In the genomic region with DNA sequence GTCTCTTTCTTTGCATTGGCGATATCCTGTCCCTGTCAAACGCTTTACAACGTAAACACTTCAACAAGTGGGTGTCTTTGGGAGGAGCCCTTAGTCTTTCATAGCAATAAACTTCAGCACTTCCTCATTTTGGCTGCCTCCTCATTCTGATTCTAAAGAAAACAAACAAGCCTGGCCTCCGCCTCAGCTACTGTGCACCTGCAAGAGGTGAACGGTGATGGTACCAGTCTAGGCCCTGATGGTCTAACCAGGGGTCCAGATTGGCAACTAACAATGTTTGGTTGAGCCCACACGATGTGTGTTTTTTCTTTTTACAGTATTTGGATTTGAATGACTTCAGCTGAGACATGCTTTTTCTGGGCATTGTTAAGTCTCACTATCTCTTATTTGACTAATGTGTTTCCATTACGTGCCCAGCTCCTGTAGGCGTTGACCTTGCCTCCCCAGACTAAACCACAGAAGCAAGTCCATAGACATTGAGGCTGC, we compare ENCODE assay signal across 8 cellular contexts. TPM values are rescaled to one million over a fixed set of nuclear protein-coding genes. Genes with fewer than 3 reads are reported as not detected.
DNase-seq lines count a peak whose midpoint lies in the region; ATAC-seq and TF ChIP-seq lines count a peak whose summit lies in the region.

No MANE protein-coding gene starts in this region.

- ATAC-seq in GM18868 (IDR thresholded peaks at IDR 0.05; ENCODE audit: unreplicated experiment) (peak; percentile 98), HG02798 (IDR thresholded peaks at IDR 0.05; ENCODE audit: poor library complexity, unreplicated experiment) (peak; percentile 95), aorta (ENCODE audit: low FRiP score) (no peak)

- no peak overlapping the region for H3K27ac Mint-ChIP-seq in HFFc6

- no peaks in the 10 kb centered on the region for H3K27me3 ChIP-seq in aorta (ENCODE audit: control insufficient read depth in 1 of 2, insufficient read depth in 2 of 2, low read length in 1 of 2)

- no peaks in the 10 kb centered on the region for H3K9me3 Mint-ChIP-seq in HFFc6

- no peaks in the 10 kb centered on the region for H3K4me1 Mint-ChIP-seq in HFFc6 (ENCODE audit: low read depth)

- intact Hi-C loops in aorta (cut with DNase I): no loop called here

- H3K4me1 ChIP-seq in aorta (ENCODE audit: control insufficient read depth in 1 of 2, insufficient read depth in 2 of 2, low read length in 2 of 2): no peaks in the 10 kb centered on the region

- H3K27me3 Mint-ChIP-seq in HFFc6 (ENCODE audit: insufficient read depth): peaks cover 12% of the 10 kb centered on the region; the same call in 1 of the 2 replicates

- H3K4me3 Mint-ChIP-seq in HFFc6: no peak overlapping the region

- WGBS in aorta, 2 donors: 60 to 62% methylated on average over 8 of the region's 8 CpGs

- DNase-seq in NCI-H774 (lab: John Stamatoyannopoulos, UW): peak; percentile 15
- peak; percentile 16 for DNase-seq in central memory CD4-positive, alpha-beta T cell
- no peak for DNase-seq in cerebellar nuclear complex (lab: John Stamatoyannopoulos, UW)
- DNase-seq in HFFc6: no peak
- no peak for DNase-seq in cerebellar cortex (ENCODE audit: low spot score)
- no peak for DNase-seq in aorta

- no peak overlapping the region for H3K27ac ChIP-seq in aorta (ENCODE audit: low read depth in 1 of 2, low read length in 2 of 2)

- H3K4me3 ChIP-seq in aorta (ENCODE audit: low read length in 2 of 2): no peak overlapping the region

- no peaks in the 10 kb centered on the region for H3K36me3 ChIP-seq in aorta (ENCODE audit: control insufficient read depth in 1 of 2, insufficient read depth in 2 of 2, low read length in 1 of 2)

- TF ChIP-seq CTCF in HFFc6 (IDR thresholded peaks at IDR 0.05): no peak

- no peaks in the 10 kb centered on the region for H3K9me3 ChIP-seq in aorta (ENCODE audit: control insufficient read depth, low read length)

- H3K36me3 Mint-ChIP-seq in HFFc6 (ENCODE audit: low read depth): no peaks in the 10 kb centered on the region

RNA-seq across cellular contexts. Expression of a gene that starts 53.2 kb away (rescaled TPM):
- 10 to 100 TPM; 76.9 to 88.4 (median 83.3) TPM for total RNA-seq in HFFc6 (2021; fragmentation: NEBNext Ultra II Directional; extraction: Animal tissue kit (Norgen Biotek cat#: 25700))
- total RNA-seq in aorta: 10 to 100 TPM; 65.1 to 72.4 TPM
- 10 to 100 TPM; 33.6 to 53.3 TPM for polyA plus RNA-seq in aorta

Comparison
In these comparisons a context has a peak if more than half of its experiments do, and no peak if none do; other contexts are left out.
1. DNase-seq: peak in NCI-H774 (single experiment) and central memory CD4-positive, alpha-beta T cell (single experiment); none in cerebellar nuclear complex (0 of 2), HFFc6 (single experiment), cerebellar cortex (single experiment) and aorta (0 of 2).